ENCODE assay signal across 18 cellular contexts in genomic region chr5:1735320-1735970, GRCh38.
DNase-seq lines count a peak whose midpoint lies in the region; FAIRE-seq and TF ChIP-seq lines count a peak whose summit lies in the region.
"Had no signal": no experiment of that assay in that cellular context is flagged by ENCODE, and none has a peak within 500 bp of the region (broad histone marks: within the 10 kb centered on the region; RNA-seq: fewer than 3 reads in every experiment).

No MANE protein-coding gene starts in this region.

- H3K9me3 Mint-ChIP-seq in endodermal cell: peaks cover 15% of the 10 kb centered on the region
- peaks cover 11% of the 10 kb centered on the region for H3K9me3 Mint-ChIP-seq in progenitor cell of endocrine pancreas (ENCODE audit: low read depth)
- H3K9me3 Mint-ChIP-seq: CD4-positive, alpha-beta T cell had no signal

- no peaks in the 10 kb centered on the region for H3K27me3 ChIP-seq in endodermal cell (ENCODE audit: control insufficient read depth, insufficient read depth, low read length, poor library complexity, severe bottlenecking)

- WGBS in endodermal cell (ENCODE audit: insufficient coverage in 1 of 2, insufficient read length in 1 of 2), 2 experiments: 92 to 96% methylated on average over 3 to 9 of the region's 9 CpGs

- TF ChIP-seq CTCF in endodermal cell (conservative IDR thresholded peaks at IDR 0.05) (no peak), progenitor cell of endocrine pancreas (IDR thresholded peaks at IDR 0.05; ENCODE audit: unreplicated experiment) (no peak)

- H3K36me3 Mint-ChIP-seq in endodermal cell (ENCODE audit: low read depth) (no peaks in the 10 kb centered on the region), progenitor cell of endocrine pancreas (ENCODE audit: insufficient read depth) (no peaks in the 10 kb centered on the region)

- H3K4me1 Mint-ChIP-seq in endodermal cell (no peaks in the 10 kb centered on the region), progenitor cell of endocrine pancreas (ENCODE audit: low read depth) (no peaks in the 10 kb centered on the region)

- peak; percentile 47 for DNase-seq in activated effector memory CD4-positive, alpha-beta T cell treated with anti-CD3 and anti-CD28 coated beads, Interleukin-2, amount 50 U/mL, for 16 hours
- no peak for DNase-seq in activated effector memory CD4-positive, alpha-beta T cell treated with Interleukin-2 at 50 U/mL for 16 hours
- DNase-seq in HTR-8/SVneo (ENCODE audit: insufficient read length, low spot score) (no peak), endodermal cell (peak; percentile 34), progenitor cell of endocrine pancreas (ENCODE audit: low spot score, unreplicated experiment) (peak; percentile 8), Kasumi-1 (lab: John Stamatoyannopoulos, UW) (no peak), middle frontal gyrus (ENCODE audit: extremely low spot score, low spot score) (no peak), medulla oblongata (ENCODE audit: extremely low spot score) (no peak)
- DNase-seq: AML-193; CD4-positive, alpha-beta T cell; GF-D8; MG63; NCI-H1092 treated with DMSO at 0.1 percent for 48 hours; NCI-H1694 treated with DMSO at 0.1 percent for 48 hours; NCI-H446; NCI-H748 treated with DMSO at 0.1 percent for 48 hours; Right ventricle myocardium superior had no signal

- no peak overlapping the region for H3K4me3 ChIP-seq in endodermal cell (ENCODE audit: low read length)
- H3K4me3 ChIP-seq: MG63 had no signal

- no peaks in the 10 kb centered on the region for H3K36me3 ChIP-seq in endodermal cell (ENCODE audit: control insufficient read depth, insufficient read depth, low read length)
- H3K36me3 ChIP-seq: MG63 had no signal

- H3K9me3 ChIP-seq in endodermal cell (ENCODE audit: control insufficient read depth, low read length): peaks cover 7% of the 10 kb centered on the region

- H3K4me1 ChIP-seq in endodermal cell (ENCODE audit: control insufficient read depth, insufficient read depth, low read length): no peaks in the 10 kb centered on the region

- peak; percentile 70 for FAIRE-seq in HTR-8/SVneo (lab: Jason Lieb, UNC)

- H3K27ac Mint-ChIP-seq in endodermal cell (no peak overlapping the region), progenitor cell of endocrine pancreas (no peak overlapping the region)
- H3K27ac Mint-ChIP-seq: CD4-positive, alpha-beta T cell had no signal

- no peak overlapping the region for H3K4me3 Mint-ChIP-seq in endodermal cell
- H3K4me3 Mint-ChIP-seq in progenitor cell of endocrine pancreas (ENCODE audit: low read depth): no peak overlapping the region
- H3K4me3 Mint-ChIP-seq: CD4-positive, alpha-beta T cell had no signal

- no peak overlapping the region for H3K9ac ChIP-seq in endodermal cell (ENCODE audit: extremely low read depth, low read length, poor library complexity, severe bottlenecking)
- H3K9ac ChIP-seq: KMS-11 had no signal

- H3K27ac ChIP-seq in endodermal cell (ENCODE audit: low read depth, low read length): no peak overlapping the region
- H3K27ac ChIP-seq: KMS-11 had no signal

- peaks cover 4% of the 10 kb centered on the region for H3K27me3 Mint-ChIP-seq in endodermal cell (ENCODE audit: insufficient read depth)
- H3K27me3 Mint-ChIP-seq in progenitor cell of endocrine pancreas: peaks cover 37% of the 10 kb centered on the region

Comparison
In these comparisons a context has a peak if more than half of its experiments do, and no peak if none do; other contexts are left out.
1. DNase-seq: peak in activated effector memory CD4-positive, alpha-beta T cell treated with anti-CD3 and anti-CD28 coated beads, Interleukin-2, amount 50 U/mL, for 16 hours (single experiment), endodermal cell (single experiment) and progenitor cell of endocrine pancreas (single experiment); none in activated effector memory CD4-positive, alpha-beta T cell treated with Interleukin-2 at 50 U/mL for 16 hours (single experiment), HTR-8/SVneo (single experiment), Kasumi-1 (0 of 2), middle frontal gyrus (single experiment) and medulla oblongata (single experiment).